Comparison of ENCODE assay signal across 10 cellular contexts in genomic region chr11:62687508-62688396, GRCh38. TPM values are rescaled to one million over a fixed set of nuclear protein-coding genes. Genes with fewer than 3 reads are reported as not detected.
DNase-seq lines count a peak whose midpoint lies in the region; FAIRE-seq and TF ChIP-seq lines count a peak whose summit lies in the region.
"Had no signal": no experiment of that assay in that cellular context is flagged by ENCODE, and none has a peak within 500 bp of the region (broad histone marks: within the 10 kb centered on the region; RNA-seq: fewer than 3 reads in every experiment).

No MANE protein-coding gene starts in this region.

- H3K27ac ChIP-seq in brain microvascular endothelial cell (no peak overlapping the region), kidney (ENCODE audit: low read depth in 2 of 2, low read length in 2 of 2) (no peak overlapping the region), testis (peak overlapping the region; percentile 44 to 61)
- H3K27ac ChIP-seq: pancreas had no signal

- DNase-seq in brain microvascular endothelial cell (no peak), kidney (peak; percentile 72), testis (no peak), MV-4-11 (lab: John Stamatoyannopoulos, UW) (no peak)
- no peak for DNase-seq in activated naive CD4-positive, alpha-beta T cell treated with anti-CD3 and anti-CD28 coated beads, Interleukin-2, amount 50 U/mL, for 16 hours
- no peak for DNase-seq in activated effector memory CD4-positive, alpha-beta T cell treated with Interleukin-2 at 50 U/mL for 16 hours
- DNase-seq: hypothalamus, NCI-H2171, pancreas had no signal

- H3K27me3 ChIP-seq in brain microvascular endothelial cell (replicated peaks): no peaks in the 10 kb centered on the region
- H3K27me3 ChIP-seq in testis: no peaks in the 10 kb centered on the region
- H3K27me3 ChIP-seq: pancreas had no signal

- WGBS in testis, 2 donors: 38 to 66% methylated on average over 17 to 63 of the region's 74 CpGs

- no peak for FAIRE-seq in kidney (lab: Jason Lieb, UNC)
- FAIRE-seq: pancreas had no signal

- in situ Hi-C loops in brain microvascular endothelial cell (cut with HindIII; ENCODE audit: low pct_ligation_motif_present, low sequenced_read_pairs): no loop called here

- intact Hi-C loops in kidney (cut with DNase I) (no loop called here), testis (cut with DNase I; ENCODE audit: low total_unique reads) (no loop called here)

- no peak for TF ChIP-seq POLR2A in testis (IDR thresholded peaks at IDR 0.05)

- H3K4me1 ChIP-seq in kidney (ENCODE audit: control insufficient read depth in 1 of 2, insufficient read depth in 1 of 2, low read depth in 1 of 2, low read length in 2 of 2) (peaks cover 8 to 9% of the 10 kb centered on the region in 2 donors), testis (peaks cover 19% of the 10 kb centered on the region)
- H3K4me1 ChIP-seq: pancreas had no signal

- no peaks in the 10 kb centered on the region for H3K9me3 ChIP-seq in kidney (ENCODE audit: control insufficient read depth in 1 of 2, low read length in 2 of 2)
- H3K9me3 ChIP-seq in testis: no peaks in the 10 kb centered on the region
- H3K9me3 ChIP-seq: pancreas had no signal

- H3K9ac ChIP-seq in kidney (ENCODE audit: low read length in 2 of 2): peak overlapping the region in 1 of 2 donors; percentile 46

- TF ChIP-seq CTCF in brain microvascular endothelial cell (IDR thresholded peaks at IDR 0.05; ENCODE audit: low read depth, low read length, missing control alignments) (no peak), kidney (IDR thresholded peaks at IDR 0.05; ENCODE audit: borderline replicate concordance, extremely low read depth, insufficient read depth) (no peak), testis (IDR thresholded peaks at IDR 0.05) (no peak)

- peak overlapping the region; percentile 22 for H3K4me3 ChIP-seq in brain microvascular endothelial cell (ENCODE audit: low read depth, low read length)
- H3K4me3 ChIP-seq in kidney (ENCODE audit: low read length in 2 of 2): peak overlapping the region; percentile 32 to 34
- peak overlapping the region; percentile 17 to 34 for H3K4me3 ChIP-seq in testis

- H3K36me3 ChIP-seq in brain microvascular endothelial cell (replicated peaks) (peaks cover 21% of the 10 kb centered on the region), kidney (ENCODE audit: control insufficient read depth in 1 of 2, insufficient read depth in 2 of 2, low read length in 2 of 2) (peaks cover 12 to 23% of the 10 kb centered on the region in 2 donors), testis (ENCODE audit: low read depth, missing control alignments) (no peaks in the 10 kb centered on the region)

RNA-seq across cellular contexts. Expression of gene LRRN4CL, which starts 1.6 kb away (rescaled TPM):
- total RNA-seq in kidney (1.2 TPM), testis (1 to 10 TPM; 4.7 to 5.6 TPM)
- polyA plus RNA-seq in kidney (ENCODE audit: insufficient read depth, low read depth, low replicate concordance) (0.58 TPM), testis (ENCODE audit: insufficient read depth, low read depth, low replicate concordance) (5.0 TPM)
- total RNA-seq: Daoy had no signal

RNA-seq across cellular contexts. Expression of gene UBXN1, which starts 8.9 kb away (rescaled TPM):
- total RNA-seq in kidney: 89.2 TPM
- polyA plus RNA-seq in kidney (ENCODE audit: insufficient read depth, low read depth, low replicate concordance): 139 TPM
- 100 to 1,000 TPM; 173 to 190 TPM for total RNA-seq in testis
- 196 TPM for polyA plus RNA-seq in testis (ENCODE audit: insufficient read depth, low read depth, low replicate concordance)

RNA-seq across cellular contexts. Expression of gene LBHD1, which starts 15.7 kb away (rescaled TPM):
- total RNA-seq in kidney (7.9 TPM), testis (10 to 100 TPM in 1 of 2 donors, 1 to 10 TPM in 1; 8.2 to 11.6 TPM)
- polyA plus RNA-seq in kidney (ENCODE audit: insufficient read depth, low read depth, low replicate concordance) (5.3 TPM), testis (ENCODE audit: insufficient read depth, low read depth, low replicate concordance) (11.1 TPM)

RNA-seq across cellular contexts. Expression of gene UQCC3, which starts 16.3 kb away (rescaled TPM):
- total RNA-seq in kidney: 7.6 TPM
- 24.8 TPM for polyA plus RNA-seq in kidney (ENCODE audit: insufficient read depth, low read depth, low replicate concordance)
- total RNA-seq in testis: 1 to 10 TPM; 8.0 to 8.1 TPM
- polyA plus RNA-seq in testis (ENCODE audit: insufficient read depth, low read depth, low replicate concordance): 4.2 TPM

RNA-seq across cellular contexts. Expression of gene BSCL2, which starts 19.5 kb away (rescaled TPM):
- total RNA-seq in kidney (93.2 TPM), testis (100 to 1,000 TPM; 292 to 525 TPM)
- polyA plus RNA-seq in kidney (ENCODE audit: insufficient read depth, low read depth, low replicate concordance) (249 TPM), testis (ENCODE audit: insufficient read depth, low read depth, low replicate concordance) (519 TPM)

Comparison
In these comparisons a context has a peak if more than half of its experiments do, and no peak if none do; other contexts are left out.
1. H3K27ac ChIP-seq: peak in testis (2 of 2); none in brain microvascular endothelial cell (single experiment) and kidney (0 of 2).
2. Peak in every context shown above with its lines, with median percentiles within 50 percentile points of each other: H3K4me3 ChIP-seq.